Comparison of ENCODE assay signal across 9 cellular contexts in genomic region chr15:75646112-75646943, GRCh38. TPM values are rescaled to one million over a fixed set of nuclear protein-coding genes. Genes with fewer than 3 reads are reported as not detected.
DNase-seq lines count a peak whose midpoint lies in the region; ATAC-seq and TF ChIP-seq lines count a peak whose summit lies in the region.
"Had no signal": no experiment of that assay in that cellular context is flagged by ENCODE, and none has a peak within 500 bp of the region (broad histone marks: within the 10 kb centered on the region; RNA-seq: fewer than 3 reads in every experiment).

No MANE protein-coding gene starts in this region.

- no peaks in the 10 kb centered on the region for H3K27me3 ChIP-seq in BE2C
- no peaks in the 10 kb centered on the region for H3K27me3 ChIP-seq in PC-3 (ENCODE audit: low read length)
- H3K27me3 ChIP-seq in endodermal cell (ENCODE audit: control insufficient read depth, insufficient read depth, low read length, poor library complexity, severe bottlenecking): peaks cover 9% of the 10 kb centered on the region

- CTCF ChIA-PET in PC-3 (lab: Charles Lee): no interaction called here

- peak overlapping the region; percentile 97 for H2AFZ ChIP-seq in PC-3 (ENCODE audit: low read length)

- H3K4me3 Mint-ChIP-seq in endodermal cell (peak overlapping the region; percentile 86), neural crest cell (peak overlapping the region; percentile 84)

- H3K9me2 ChIP-seq in PC-3 (replicated peaks; ENCODE audit: low read length): no peaks in the 10 kb centered on the region

- no peaks in the 10 kb centered on the region for H3K4me1 ChIP-seq in BE2C
- peaks cover 39% of the 10 kb centered on the region for H3K4me1 ChIP-seq in PC-3 (ENCODE audit: insufficient read depth, low read length)
- H3K4me1 ChIP-seq in endodermal cell (ENCODE audit: control insufficient read depth, insufficient read depth, low read length): peaks cover 6% of the 10 kb centered on the region

- 60 to 65% methylated on average over 5 of the region's 5 CpGs for WGBS in endodermal cell (ENCODE audit: insufficient coverage in 1 of 2, insufficient read length in 1 of 2), 2 experiments

- H3K79me2 ChIP-seq in PC-3 (ENCODE audit: low read length): peaks cover 36% of the 10 kb centered on the region

- intact Hi-C loops in PC-3 (cut with micrococcal nuclease): loop anchor here (5.0 to 10.0 kb wide), 2 partner anchors 194 to 282 kb away; partner anchors contain the start of genes MAN2C1 and SIN3A

- H3K36me3 ChIP-seq in BE2C (no peaks in the 10 kb centered on the region), PC-3 (ENCODE audit: low read depth, low read length) (no peaks in the 10 kb centered on the region), endodermal cell (ENCODE audit: control insufficient read depth, insufficient read depth, low read length) (peaks cover 18% of the 10 kb centered on the region)

- H3K27me3 Mint-ChIP-seq in endodermal cell (ENCODE audit: insufficient read depth) (peaks cover 23% of the 10 kb centered on the region), neural crest cell (ENCODE audit: low read depth) (no peaks in the 10 kb centered on the region)

- POLR2A ChIA-PET in PC-3 (lab: Charles Lee; ENCODE audit: unreplicated experiment): no interaction called here

- no peaks in the 10 kb centered on the region for H4K20me1 ChIP-seq in PC-3 (ENCODE audit: low read length)

- H3K27ac ChIP-seq in PC-3 (ENCODE audit: low read length) (0 out of 2 replicates have a peak overlapping the region, but pooled peaks have one; percentile 64), endodermal cell (ENCODE audit: low read depth, low read length) (no peak overlapping the region)

- no TSS peak for BruUV-seq in PC-3 (replicated peaks; lab: Mats Ljungman, UMichigan)

- H3F3A ChIP-seq in PC-3 (ENCODE audit: low read length, unreplicated experiment): no peaks in the 10 kb centered on the region

- H3K4me1 Mint-ChIP-seq in endodermal cell (peaks cover 35% of the 10 kb centered on the region), neural crest cell (peaks cover 37% of the 10 kb centered on the region)

- DNase-seq in BE2C: no peak
- no peak for DNase-seq in PC-3
- no peak for DNase-seq in endodermal cell
- no peak for DNase-seq in neural crest cell (ENCODE audit: low read depth, low spot score)
- no peak for DNase-seq in AG20443 (ENCODE audit: low spot score)
- no peak for DNase-seq in NCI-H2107 treated with DMSO at 0.1 percent for 48 hours (lab: John Stamatoyannopoulos, UW; ENCODE audit: unreplicated experiment)
- DNase-seq: NCI-H1930 had no signal

- H3K4me2 ChIP-seq in PC-3 (ENCODE audit: low read length): peak overlapping the region; percentile 83

- no peak for ATAC-seq in PC-3
- ATAC-seq in GM18907 (IDR thresholded peaks at IDR 0.05; ENCODE audit: unreplicated experiment): no peak
- ATAC-seq in GM19455 (IDR thresholded peaks at IDR 0.05; ENCODE audit: unreplicated experiment): no peak

- TF ChIP-seq CTCF in BE2C (IDR thresholded peaks at IDR 0.05; ENCODE audit: low read depth, low read length): no peak
- no peak for TF ChIP-seq CTCF in PC-3 (conservative IDR thresholded peaks at IDR 0.05; ENCODE audit: low read depth, low read length)
- no peak for TF ChIP-seq CTCF in endodermal cell (conservative IDR thresholded peaks at IDR 0.05)
- no peak for TF ChIP-seq CTCF in neural crest cell (conservative IDR thresholded peaks at IDR 0.05)

- H3K9me3 Mint-ChIP-seq in endodermal cell: no peaks in the 10 kb centered on the region
- H3K9me3 Mint-ChIP-seq in neural crest cell: no peaks in the 10 kb centered on the region

- H3K9me3 ChIP-seq in BE2C: no peaks in the 10 kb centered on the region
- H3K9me3 ChIP-seq in PC-3 (ENCODE audit: low read length): no peaks in the 10 kb centered on the region
- no peaks in the 10 kb centered on the region for H3K9me3 ChIP-seq in endodermal cell (ENCODE audit: control insufficient read depth, low read length)

- H3K9ac ChIP-seq in PC-3 (ENCODE audit: low read length): peak overlapping the region; percentile 86
- H3K9ac ChIP-seq in endodermal cell (ENCODE audit: extremely low read depth, low read length, poor library complexity, severe bottlenecking): no peak overlapping the region

- H3K36me3 Mint-ChIP-seq in endodermal cell (ENCODE audit: low read depth): peaks cover 19% of the 10 kb centered on the region
- H3K36me3 Mint-ChIP-seq in neural crest cell (ENCODE audit: low read depth): peaks cover 3% of the 10 kb centered on the region

- peak overlapping the region; percentile 84 for H3K27ac Mint-ChIP-seq in endodermal cell
- H3K27ac Mint-ChIP-seq in neural crest cell (ENCODE audit: unreplicated experiment): no peak overlapping the region

- peak overlapping the region; percentile 86 for H3K4me3 ChIP-seq in BE2C (ENCODE audit: low read depth, low read length)
- peak overlapping the region; percentile 93 for H3K4me3 ChIP-seq in PC-3 (ENCODE audit: low read length)
- peak overlapping the region; percentile 88 for H3K4me3 ChIP-seq in endodermal cell (ENCODE audit: low read length)

RNA-seq across cellular contexts. Expression of gene SNX33, which starts 1.4 kb away (rescaled TPM):
- polyA plus RNA-seq in BE2C (2012; ENCODE audit: insufficient read depth, insufficient read length, low read depth): 1.6 TPM
- 16.2 and 16.8 TPM in 2 replicates for total RNA-seq in PC-3 (2014; rRNA removed)
- total RNA-seq in endodermal cell: 10 to 100 TPM; 18.9 to 23.2 TPM
- polyA plus RNA-seq in endodermal cell (2013, experiment 1 of 2): 13.1 TPM
- polyA plus RNA-seq in endodermal cell (2013, experiment 2 of 2): 14.2 TPM
- total RNA-seq in neural crest cell: 22.2 and 23.4 TPM in 2 replicates

RNA-seq across cellular contexts. Expression of gene IMP3, which starts 6.3 kb away (rescaled TPM):
- polyA plus RNA-seq in BE2C (2012; ENCODE audit: insufficient read depth, insufficient read length, low read depth): 427 TPM
- 92.6 and 95.4 TPM in 2 replicates for total RNA-seq in PC-3 (2014; rRNA removed)
- total RNA-seq in endodermal cell: 10 to 100 TPM; 52.2 to 58.2 TPM
- polyA plus RNA-seq in endodermal cell (2013, experiment 1 of 2): 38.3 TPM
- polyA plus RNA-seq in endodermal cell (2013, experiment 2 of 2): 34.4 TPM
- 79.4 and 84.3 TPM in 2 replicates for total RNA-seq in neural crest cell

RNA-seq across cellular contexts. Expression of gene SNUPN, which starts 20.8 kb away (rescaled TPM):
- polyA plus RNA-seq in BE2C (2012; ENCODE audit: insufficient read depth, insufficient read length, low read depth): 15.7 TPM
- total RNA-seq in PC-3 (2014; rRNA removed) (7.9 and 13.5 TPM in 2 replicates), endodermal cell (10 to 100 TPM; 17.2 to 26.4 TPM), neural crest cell (20.9 and 21.3 TPM in 2 replicates)
- 20.7 TPM for polyA plus RNA-seq in endodermal cell (2013, experiment 1 of 2)
- polyA plus RNA-seq in endodermal cell (2013, experiment 2 of 2): 16.8 TPM
